Comparison of ENCODE assay signal across 10 cellular contexts in the genomic region with DNA sequence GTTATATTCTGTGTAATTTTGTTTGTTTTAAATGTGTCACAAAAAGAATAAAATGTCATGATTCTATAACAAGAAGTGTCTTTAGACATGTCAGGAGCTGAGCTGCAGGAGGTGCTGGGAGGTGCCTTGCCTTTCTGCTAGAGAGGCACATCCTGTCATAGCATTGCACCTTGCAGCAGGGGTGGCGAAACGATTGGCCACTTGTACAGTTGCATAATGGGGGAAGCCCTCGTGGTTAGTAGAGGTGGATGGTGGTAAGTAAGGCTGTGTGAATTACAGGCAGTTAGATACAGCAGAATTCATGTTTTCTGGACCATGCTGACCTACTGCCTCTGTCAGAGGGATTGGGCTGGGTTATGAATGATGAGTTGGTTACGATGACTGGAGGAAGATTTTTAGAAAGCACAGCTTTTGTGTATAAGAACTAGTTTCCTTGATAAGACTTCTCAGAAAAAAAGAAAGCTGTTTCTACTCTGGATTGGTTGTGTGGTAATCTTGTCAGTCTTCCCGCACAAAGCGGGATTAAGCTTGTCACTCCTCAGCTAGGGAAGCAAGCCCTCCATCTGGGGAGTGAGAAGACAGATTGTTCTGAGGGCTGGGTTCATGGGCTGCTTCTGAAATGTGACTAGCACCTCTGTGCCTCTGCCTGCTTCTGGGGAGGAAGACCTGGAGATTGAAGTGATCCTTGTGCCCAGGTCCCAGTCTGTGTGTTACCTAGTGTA.
A peak's percentile ranks its signal among the peaks of the same experiment; 100 is the strongest.
DNase-seq lines count a peak whose midpoint lies in the region; ATAC-seq lines count a peak whose summit lies in the region.
"Had no signal": no experiment of that assay in that cellular context is flagged by ENCODE, and none has a peak within 500 bp of the region (broad histone marks: within the 10 kb centered on the region; RNA-seq: fewer than 3 reads in every experiment).

No MANE protein-coding gene starts in this region.

- peak; percentile 100 for ATAC-seq in effector memory CD8-positive, alpha-beta T cell (replicated peaks)
- no peak for ATAC-seq in HG03520 (IDR thresholded peaks at IDR 0.05; ENCODE audit: unreplicated experiment)

- peaks cover 76% of the 10 kb centered on the region for H3K4me1 Mint-ChIP-seq in activated T-cell treated with anti-CD3 and anti-CD28 coated beads, Interleukin-2, amount 50 U/mL, for 24 hours (ENCODE audit: low read depth)
- peaks cover 33 to 65% of the 10 kb centered on the region in 2 donors for H3K4me1 Mint-ChIP-seq in effector memory CD8-positive, alpha-beta T cell (ENCODE audit: low read depth in 2 of 2)

- DNase-seq in activated T-cell treated with anti-CD3 and anti-CD28 coated beads, Interleukin-2, amount 50 U/mL, for 24 hours = no peak
- DNase-seq in activated T-cell treated with anti-CD3 and anti-CD28 coated beads for 4 hours (no peak), SIG-M5 treated with dmso at 0.1 percent for 504 hours (lab: John Stamatoyannopoulos, UW; ENCODE audit: unreplicated experiment) (peak; percentile 76), AG08396 (ENCODE audit: low spot score) (no peak), GM19240 (ENCODE audit: insufficient read length, low spot score) (no peak)
- DNase-seq in effector memory CD8-positive, alpha-beta T cell = peak; percentile 56 to 61 (median 61)
- peak; percentile 11 to 17 for DNase-seq in stimulated activated CD8-positive, alpha-beta memory T cell treated with anti-CD3 and anti-CD28 coated beads, Interleukin-7, amount 100 ng/mL, for 4 hours (ENCODE audit: low read depth in 2 of 2)
- DNase-seq: effector CD8-positive, alpha-beta T cell; NCI-H1436 treated with DMSO at 0.1 percent for 48 hours had no signal

- H3K9me3 Mint-ChIP-seq in activated T-cell treated with anti-CD3 and anti-CD28 coated beads, Interleukin-2, amount 50 U/mL, for 24 hours = no peaks in the 10 kb centered on the region
- no peaks in the 10 kb centered on the region for H3K9me3 Mint-ChIP-seq in effector memory CD8-positive, alpha-beta T cell

- H3K27ac Mint-ChIP-seq in activated T-cell treated with anti-CD3 and anti-CD28 coated beads, Interleukin-2, amount 50 U/mL, for 24 hours = peak overlapping the region; percentile 19
- peak overlapping the region; percentile 23 to 36 for H3K27ac Mint-ChIP-seq in effector memory CD8-positive, alpha-beta T cell

- H3K27me3 Mint-ChIP-seq in activated T-cell treated with anti-CD3 and anti-CD28 coated beads, Interleukin-2, amount 50 U/mL, for 24 hours = no peaks in the 10 kb centered on the region
- H3K27me3 Mint-ChIP-seq in effector memory CD8-positive, alpha-beta T cell = no peaks in the 10 kb centered on the region

- no peak overlapping the region for H3K4me3 Mint-ChIP-seq in activated T-cell treated with anti-CD3 and anti-CD28 coated beads, Interleukin-2, amount 50 U/mL, for 24 hours
- peak overlapping the region; percentile 9 to 37 for H3K4me3 Mint-ChIP-seq in effector memory CD8-positive, alpha-beta T cell

- no peaks in the 10 kb centered on the region for H3K36me3 Mint-ChIP-seq in activated T-cell treated with anti-CD3 and anti-CD28 coated beads, Interleukin-2, amount 50 U/mL, for 24 hours (ENCODE audit: low read depth)
- peaks cover 3% of the 10 kb centered on the region for H3K36me3 Mint-ChIP-seq in effector memory CD8-positive, alpha-beta T cell (ENCODE audit: insufficient read depth)

Comparison
In these comparisons a context has a peak if more than half of its experiments do, and no peak if none do; other contexts are left out.
1. DNase-seq: peak in SIG-M5 treated with dmso at 0.1 percent for 504 hours (single experiment), effector memory CD8-positive, alpha-beta T cell (3 of 3) and stimulated activated CD8-positive, alpha-beta memory T cell treated with anti-CD3 and anti-CD28 coated beads, Interleukin-7, amount 100 ng/mL, for 4 hours (2 of 2); none in activated T-cell treated with anti-CD3 and anti-CD28 coated beads, Interleukin-2, amount 50 U/mL, for 24 hours (single experiment), activated T-cell treated with anti-CD3 and anti-CD28 coated beads for 4 hours (single experiment), AG08396 (single experiment) and GM19240 (single experiment).